8 cellular contexts compared by ENCODE assay signal in the genomic region with DNA sequence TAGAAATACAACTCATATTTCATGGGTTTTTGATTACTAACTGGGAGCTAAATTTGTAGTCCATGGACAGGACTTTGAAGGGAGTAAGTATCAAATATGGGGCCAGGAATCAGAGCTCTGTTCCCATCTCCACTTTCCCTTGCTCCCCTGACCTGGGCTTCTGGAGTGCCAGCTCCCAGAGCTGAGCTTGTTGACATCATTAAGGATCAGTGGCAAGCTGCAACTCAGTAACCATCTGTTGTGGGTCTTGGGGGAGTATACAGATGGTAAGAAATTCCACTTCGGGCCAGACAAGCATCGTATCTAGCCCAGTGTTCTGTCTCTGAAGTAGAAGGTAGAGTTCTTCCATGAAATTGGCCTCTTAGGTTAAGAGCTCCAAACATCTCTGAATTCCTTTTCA. TPM values are rescaled to one million over a fixed set of nuclear protein-coding genes. Genes with fewer than 3 reads are reported as not detected.
"Had no signal": no experiment of that assay in that cellular context is flagged by ENCODE, and none has a peak within 500 bp of the region (broad histone marks: within the 10 kb centered on the region; RNA-seq: fewer than 3 reads in every experiment).

No MANE protein-coding gene starts in this region.

RNA-seq across cellular contexts. Expression of a gene that starts 5.6 kb away (rescaled TPM):
- total RNA-seq: HepG2, HT1080, IMR-90, PC-9, Peyer's patch, Right ventricle myocardium superior, RPMI7951, SJSA1 had no signal
- polyA plus RNA-seq: HepG2, IMR-90 had no signal

RNA-seq across cellular contexts. Expression of a gene that starts 9.1 kb away (rescaled TPM):
- total RNA-seq: HepG2, HT1080, IMR-90, PC-9, Peyer's patch, Right ventricle myocardium superior, RPMI7951, SJSA1 had no signal
- polyA plus RNA-seq: HepG2, IMR-90 had no signal

RNA-seq across cellular contexts. Expression of a gene that starts 16.7 kb away (rescaled TPM):
- total RNA-seq: HepG2, HT1080, IMR-90, PC-9, Peyer's patch, Right ventricle myocardium superior, RPMI7951, SJSA1 had no signal
- polyA plus RNA-seq: HepG2, IMR-90 had no signal

RNA-seq across cellular contexts. Expression of a gene that starts 20.2 kb away (rescaled TPM):
- total RNA-seq: HepG2, HT1080, IMR-90, PC-9, Peyer's patch, Right ventricle myocardium superior, RPMI7951, SJSA1 had no signal
- polyA plus RNA-seq: HepG2, IMR-90 had no signal

RNA-seq across cellular contexts. Expression of a gene that starts 28.5 kb away (rescaled TPM):
- total RNA-seq: HepG2, HT1080, IMR-90, PC-9, Peyer's patch, Right ventricle myocardium superior, RPMI7951, SJSA1 had no signal
- polyA plus RNA-seq: HepG2, IMR-90 had no signal
